Comparison of ENCODE assay signal across 1 cellular context in the genomic region with DNA sequence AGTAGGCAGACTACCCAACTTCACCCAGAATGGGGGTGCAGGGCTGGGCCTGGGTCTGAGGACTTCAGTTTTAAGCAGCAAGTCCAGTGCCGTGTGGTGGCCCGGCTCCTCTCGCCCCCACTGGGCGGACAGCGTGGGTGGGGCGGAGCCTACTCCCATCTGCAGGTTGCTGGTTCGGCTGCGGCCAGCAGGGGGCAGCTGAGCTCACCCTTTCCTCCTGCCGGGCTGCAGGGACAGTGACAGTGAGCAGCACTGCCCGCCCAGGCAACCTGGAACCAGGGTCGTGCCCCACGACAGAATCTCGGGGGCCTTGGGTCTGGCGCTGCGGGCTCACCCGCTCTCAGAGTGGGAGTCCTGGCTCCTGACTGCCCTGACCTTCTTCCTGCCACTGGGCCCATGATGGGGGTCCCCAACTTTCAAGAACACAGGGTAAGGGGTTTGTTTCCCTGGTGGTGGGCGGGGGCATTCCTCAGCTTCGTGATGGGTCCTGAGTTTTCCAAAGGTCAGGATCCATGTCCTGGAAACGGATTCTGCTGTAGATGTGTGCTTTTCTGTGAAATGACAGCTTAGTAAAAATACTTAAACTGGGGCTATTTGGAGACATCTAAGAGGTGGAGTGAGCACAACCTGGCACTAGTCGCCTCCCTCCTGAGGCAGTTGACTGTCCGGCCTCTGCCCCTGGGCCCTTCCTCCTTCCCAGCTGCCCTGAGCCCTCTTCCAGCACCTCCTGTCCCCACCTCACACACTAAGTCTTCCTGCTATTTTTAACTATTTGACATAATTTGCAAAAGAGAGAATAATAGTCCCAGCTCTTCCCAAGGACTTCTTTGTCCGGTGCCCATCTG.
TF ChIP-seq lines count a peak whose summit lies in the region.

No MANE protein-coding gene starts in this region.

TF ChIP-seq in HepG2, 621 proteins besides CTCF, POLR2A, EP300 and RAD21 (continued from another document and continues in another):
- peak; percentile 58; the same call in 1 of the 2 replicates for TF ChIP-seq NFKB2 (CRISPR knock-in tag; IDR thresholded peaks at IDR 0.05; ENCODE audit: borderline replicate concordance)
- no peak for TF ChIP-seq NKX3-1 (CRISPR knock-in tag; IDR thresholded peaks at IDR 0.05)
- no peak for TF ChIP-seq RNF2 (conservative IDR thresholded peaks at IDR 0.05; ENCODE audit: low read depth)
- TF ChIP-seq GTF3A (CRISPR knock-in tag; conservative IDR thresholded peaks at IDR 0.05): no peak
- peak; percentile 89 for TF ChIP-seq MED1 (CRISPR knock-in tag; IDR thresholded peaks at IDR 0.05)
- TF ChIP-seq ZBTB8A (CRISPR knock-in tag; IDR thresholded peaks at IDR 0.05; ENCODE audit: borderline replicate concordance, low read depth): no peak
- no peak for TF ChIP-seq NCOR1 (IDR thresholded peaks at IDR 0.05; ENCODE audit: borderline replicate concordance, low read length)
- TF ChIP-seq, protein P1, sequence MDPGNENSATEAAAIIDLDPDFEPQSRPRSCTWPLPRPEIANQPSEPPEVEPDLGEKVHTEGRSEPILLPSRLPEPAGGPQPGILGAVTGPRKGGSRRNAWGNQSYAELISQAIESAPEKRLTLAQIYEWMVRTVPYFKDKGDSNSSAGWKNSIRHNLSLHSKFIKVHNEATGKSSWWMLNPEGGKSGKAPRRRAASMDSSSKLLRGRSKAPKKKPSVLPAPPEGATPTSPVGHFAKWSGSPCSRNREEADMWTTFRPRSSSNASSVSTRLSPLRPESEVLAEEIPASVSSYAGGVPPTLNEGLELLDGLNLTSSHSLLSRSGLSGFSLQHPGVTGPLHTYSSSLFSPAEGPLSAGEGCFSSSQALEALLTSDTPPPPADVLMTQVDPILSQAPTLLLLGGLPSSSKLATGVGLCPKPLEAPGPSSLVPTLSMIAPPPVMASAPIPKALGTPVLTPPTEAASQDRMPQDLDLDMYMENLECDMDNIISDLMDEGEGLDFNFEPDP (CRISPR knock-in tag; conservative IDR thresholded peaks at IDR 0.05): no peak
- no peak for TF ChIP-seq ZSCAN22 (CRISPR knock-in tag; IDR thresholded peaks at IDR 0.05)
- no peak for TF ChIP-seq ZNF589 (CRISPR knock-in tag; conservative IDR thresholded peaks at IDR 0.05)
- TF ChIP-seq RBM39 (IDR thresholded peaks at IDR 0.05; ENCODE audit: low read depth, low read length, poor library complexity, severe bottlenecking): peak; percentile 62
- TF ChIP-seq MEIS1 (CRISPR knock-in tag; IDR thresholded peaks at IDR 0.05; ENCODE audit: borderline replicate concordance): no peak; the same call in 1 of the 2 replicates
- TF ChIP-seq SIX1 (CRISPR knock-in tag; IDR thresholded peaks at IDR 0.05; ENCODE audit: borderline replicate concordance): no peak
- TF ChIP-seq ZNF770 (CRISPR knock-in tag; IDR thresholded peaks at IDR 0.05): no peak
- 0 out of 2 replicates have a peak, but pooled peaks have one; percentile 55 for TF ChIP-seq KDM3A (CRISPR knock-in tag; IDR thresholded peaks at IDR 0.05; ENCODE audit: low read depth)
- TF ChIP-seq NCOA5 (CRISPR knock-in tag; IDR thresholded peaks at IDR 0.05): no peak
- TF ChIP-seq ZSCAN25 (CRISPR knock-in tag; IDR thresholded peaks at IDR 0.05): peak; percentile 45; the same call in 1 of the 2 replicates
- 0 out of 2 replicates have a peak, but pooled peaks have one; percentile 28 for TF ChIP-seq GATAD1 (CRISPR knock-in tag; IDR thresholded peaks at IDR 0.05)
- TF ChIP-seq ZNF451 (CRISPR knock-in tag; IDR thresholded peaks at IDR 0.05): 0 out of 2 replicates have a peak, but pooled peaks have one; percentile 68
- peak; percentile 71; the same call in 1 of the 2 replicates for TF ChIP-seq ZNF792 (CRISPR knock-in tag; IDR thresholded peaks at IDR 0.05)
- peak; percentile 44 for TF ChIP-seq U2AF1 (optimal IDR thresholded peaks at IDR 0.05; ENCODE audit: low read depth, low read length)
- no peak for TF ChIP-seq ZNF562 (CRISPR knock-in tag; IDR thresholded peaks at IDR 0.05; ENCODE audit: borderline replicate concordance)
- no peak for TF ChIP-seq NFIC (IDR thresholded peaks at IDR 0.05; ENCODE audit: low read length)
- no peak for TF ChIP-seq ZBTB7A (CRISPR knock-in tag; IDR thresholded peaks at IDR 0.05)
- 0 out of 2 replicates have a peak, but pooled peaks have one; percentile 41 for TF ChIP-seq ZC3H13 (CRISPR knock-in tag; IDR thresholded peaks at IDR 0.05)
- no peak for TF ChIP-seq KLF13 (CRISPR knock-in tag; IDR thresholded peaks at IDR 0.05)
- peak; percentile 89 for TF ChIP-seq KLF12 (CRISPR knock-in tag; IDR thresholded peaks at IDR 0.05; ENCODE audit: borderline replicate concordance)
- peak; percentile 30; the same call in 1 of the 2 replicates for TF ChIP-seq REPIN1 (CRISPR knock-in tag; IDR thresholded peaks at IDR 0.05; ENCODE audit: borderline replicate concordance, low read depth)
- TF ChIP-seq MBD4 (IDR thresholded peaks at IDR 0.05; ENCODE audit: borderline replicate concordance, low read length): no peak
- TF ChIP-seq ZSCAN31 (CRISPR knock-in tag; IDR thresholded peaks at IDR 0.05; ENCODE audit: low read depth): 0 out of 2 replicates have a peak, but pooled peaks have one; percentile 29
- TF ChIP-seq ZNF484 (CRISPR knock-in tag; IDR thresholded peaks at IDR 0.05; ENCODE audit: borderline replicate concordance, low read depth): no peak
- TF ChIP-seq ATF5 (CRISPR knock-in tag; IDR thresholded peaks at IDR 0.05; ENCODE audit: low read depth): no peak
- TF ChIP-seq SPEN (CRISPR knock-in tag; IDR thresholded peaks at IDR 0.05; ENCODE audit: low read depth): peak; percentile 74; the same call in 1 of the 2 replicates
- TF ChIP-seq ZFY (CRISPR knock-in tag; IDR thresholded peaks at IDR 0.05): peak; percentile 54; the same call in 1 of the 2 replicates
- no peak for TF ChIP-seq FOXA1 (IDR thresholded peaks at IDR 0.05)
- 0 out of 2 replicates have a peak, but pooled peaks have one; percentile 8 for TF ChIP-seq FOXA1 (CRISPR knock-in tag; IDR thresholded peaks at IDR 0.05)
- TF ChIP-seq NR2C2 (CRISPR knock-in tag; IDR thresholded peaks at IDR 0.05; ENCODE audit: borderline replicate concordance): no peak
- TF ChIP-seq NCOA2 (CRISPR knock-in tag; IDR thresholded peaks at IDR 0.05): no peak; the same call in 1 of the 2 replicates
- TF ChIP-seq CSRNP2 (CRISPR knock-in tag; conservative IDR thresholded peaks at IDR 0.05; ENCODE audit: low read depth): no peak
- peak; percentile 46; the same call in 1 of the 2 replicates for TF ChIP-seq ETV6 (CRISPR knock-in tag; conservative IDR thresholded peaks at IDR 0.05)
- TF ChIP-seq SIX4 (CRISPR knock-in tag; IDR thresholded peaks at IDR 0.05): no peak
- TF ChIP-seq ETV5 (CRISPR knock-in tag; IDR thresholded peaks at IDR 0.05; ENCODE audit: borderline replicate concordance): peak; percentile 40; the same call in 1 of the 2 replicates
- TF ChIP-seq, protein P2, sequence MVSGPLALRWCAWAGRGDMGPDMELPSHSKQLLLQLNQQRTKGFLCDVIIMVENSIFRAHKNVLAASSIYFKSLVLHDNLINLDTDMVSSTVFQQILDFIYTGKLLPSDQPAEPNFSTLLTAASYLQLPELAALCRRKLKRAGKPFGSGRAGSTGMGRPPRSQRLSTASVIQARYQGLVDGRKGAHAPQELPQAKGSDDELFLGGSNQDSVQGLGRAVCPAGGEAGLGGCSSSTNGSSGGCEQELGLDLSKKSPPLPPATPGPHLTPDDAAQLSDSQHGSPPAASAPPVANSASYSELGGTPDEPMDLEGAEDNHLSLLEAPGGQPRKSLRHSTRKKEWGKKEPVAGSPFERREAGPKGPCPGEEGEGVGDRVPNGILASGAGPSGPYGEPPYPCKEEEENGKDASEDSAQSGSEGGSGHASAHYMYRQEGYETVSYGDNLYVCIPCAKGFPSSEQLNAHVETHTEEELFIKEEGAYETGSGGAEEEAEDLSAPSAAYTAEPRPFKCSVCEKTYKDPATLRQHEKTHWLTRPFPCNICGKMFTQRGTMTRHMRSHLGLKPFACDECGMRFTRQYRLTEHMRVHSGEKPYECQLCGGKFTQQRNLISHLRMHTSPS (CRISPR knock-in tag; IDR thresholded peaks at IDR 0.05; ENCODE audit: low read depth): peak; percentile 68; the same call in 1 of the 2 replicates
- TF ChIP-seq NONO (IDR thresholded peaks at IDR 0.05): no peak
- peak; percentile 70; the same call in 1 of the 2 replicates for TF ChIP-seq NONO (CRISPR knock-in tag; conservative IDR thresholded peaks at IDR 0.05)
- TF ChIP-seq, protein P3, sequence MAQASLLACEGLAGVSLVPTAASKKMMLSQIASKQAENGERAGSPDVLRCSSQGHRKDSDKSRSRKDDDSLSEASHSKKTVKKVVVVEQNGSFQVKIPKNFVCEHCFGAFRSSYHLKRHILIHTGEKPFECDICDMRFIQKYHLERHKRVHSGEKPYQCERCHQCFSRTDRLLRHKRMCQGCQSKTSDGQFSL (CRISPR knock-in tag; IDR thresholded peaks at IDR 0.05): no peak; the same call in 1 of the 2 replicates
- TF ChIP-seq PBX3 (CRISPR knock-in tag; IDR thresholded peaks at IDR 0.05; ENCODE audit: borderline replicate concordance): no peak
- TF ChIP-seq ZBTB38 (CRISPR knock-in tag; IDR thresholded peaks at IDR 0.05): peak; percentile 67; the same call in 1 of the 2 replicates
- TF ChIP-seq RXRB (CRISPR knock-in tag; IDR thresholded peaks at IDR 0.05; ENCODE audit: borderline replicate concordance): peak; percentile 40; the same call in 1 of the 2 replicates
- peak; percentile 64; the same call in 1 of the 2 replicates for TF ChIP-seq SALL1 (CRISPR knock-in tag; IDR thresholded peaks at IDR 0.05)
- TF ChIP-seq ZNF121 (CRISPR knock-in tag; IDR thresholded peaks at IDR 0.05): no peak
- TF ChIP-seq ZNF598 (CRISPR knock-in tag; IDR thresholded peaks at IDR 0.05; ENCODE audit: borderline replicate concordance): no peak
- TF ChIP-seq FLYWCH1 (CRISPR knock-in tag; IDR thresholded peaks at IDR 0.05): no peak
- peak; percentile 56 for TF ChIP-seq SP5 (CRISPR knock-in tag; IDR thresholded peaks at IDR 0.05; ENCODE audit: borderline replicate concordance, low read depth)
- no peak for TF ChIP-seq FUBP1 (CRISPR knock-in tag; IDR thresholded peaks at IDR 0.05; ENCODE audit: borderline replicate concordance)
- no peak for TF ChIP-seq ZNF335 (CRISPR knock-in tag; IDR thresholded peaks at IDR 0.05)
- no peak for TF ChIP-seq RCOR2 (CRISPR knock-in tag; IDR thresholded peaks at IDR 0.05)
- no peak for TF ChIP-seq GABPA (IDR thresholded peaks at IDR 0.05; ENCODE audit: low read depth, low read length)
- no peak for TF ChIP-seq GABPA (CRISPR knock-in tag; IDR thresholded peaks at IDR 0.05; ENCODE audit: low read depth)
- TF ChIP-seq ZSCAN21 (CRISPR knock-in tag; IDR thresholded peaks at IDR 0.05; ENCODE audit: borderline replicate concordance): peak; percentile 72; the same call in 1 of the 2 replicates
- 0 out of 2 replicates have a peak, but pooled peaks have one; percentile 11 for TF ChIP-seq ZNF629 (CRISPR knock-in tag; conservative IDR thresholded peaks at IDR 0.05)
- 0 out of 2 replicates have a peak, but pooled peaks have one; percentile 18 for TF ChIP-seq TAF1 (CRISPR knock-in tag; IDR thresholded peaks at IDR 0.05)
